In genomic region chr11:128216198-128216597, GRCh38 we compare ENCODE assay signal across 11 cellular contexts.
"Had no signal": no experiment of that assay in that cellular context is flagged by ENCODE, and none has a peak within 500 bp of the region (broad histone marks: within the 10 kb centered on the region; RNA-seq: fewer than 3 reads in every experiment).

No MANE protein-coding gene starts in this region.

- H3K4me2 ChIP-seq: GM23338 had no signal

- ATAC-seq: GM23338, HCT116 had no signal

- FAIRE-seq: H1, H54 had no signal

- H3K9me3 Mint-ChIP-seq: HFFc6 had no signal

- H3K4me1 ChIP-seq: HAP-1 had no signal

- DNase-seq: GM23248, GOT3, H7, H9, HCEC 1CT, HFFc6 had no signal

- H3K9ac ChIP-seq: GM23248 had no signal

- H3K27ac ChIP-seq: GM23248 had no signal

- H3K27ac Mint-ChIP-seq: GM23338, H9, HFFc6 had no signal

- H3K36me3 ChIP-seq: HAP-1 had no signal

- H3K9me3 ChIP-seq: HAP-1 had no signal

- H3K4me3 ChIP-seq: GM23248, GM23338, HAP-1 had no signal

- H2AFZ ChIP-seq: GM23248, GM23338 had no signal
